21 cellular contexts compared by ENCODE assay signal in genomic region chr6:13282393-13283069, GRCh38.
"Had no signal": no experiment of that assay in that cellular context is flagged by ENCODE, and none has a peak within 500 bp of the region (broad histone marks: within the 10 kb centered on the region; RNA-seq: fewer than 3 reads in every experiment).

No MANE protein-coding gene starts in this region.

- H3K27ac ChIP-seq: gastrocnemius medialis, sigmoid colon, tibial nerve, uterus had no signal

- H3K4me3 ChIP-seq: ascending aorta, gastrocnemius medialis, lung, sigmoid colon, tibial nerve, uterus had no signal

- DNase-seq: activated CD4-positive, alpha-beta T cell treated with anti-CD3 and anti-CD28 coated beads, Interleukin-2, amount 50 U/mL, for 1 hour; activated naive CD4-positive, alpha-beta T cell treated with anti-CD3 and anti-CD28 coated beads, Interleukin-2, amount 10 ng/mL, durations not matched to agents 7 days and 5 days; cerebellar nuclear complex; effector CD4-positive, alpha-beta T cell; gastrocnemius medialis; kidney; nucleus accumbens; sigmoid colon; stimulated activated CD4-positive, alpha-beta T cell treated with anti-CD3 and anti-CD28 coated beads, Interleukin-4, amount 100 ng/mL, for 24 hours; stimulated activated naive CD8-positive, alpha-beta T cell treated with anti-CD3 and anti-CD28 coated beads, Interleukin-15, Interleukin-2, amounts not matched to agents 100 U/mL and 50 U/mL, for 24 hours; substantia nigra; T-helper 1 cell; T-helper 9 cell; uterus had no signal

- ATAC-seq: esophagus mucosa; gastrocnemius medialis; left lobe of liver; stimulated activated naive CD8-positive, alpha-beta T cell treated with anti-CD3 and anti-CD28 coated beads, Interleukin-15, Interleukin-2, amounts not matched to agents 100 U/mL and 50 U/mL, for 24 hours had no signal

- H3K9me3 ChIP-seq: ascending aorta had no signal

- FAIRE-seq: kidney had no signal

- H3K36me3 ChIP-seq: gastrocnemius medialis, sigmoid colon, uterus had no signal

- H3K4me1 ChIP-seq: ascending aorta, gastrocnemius medialis, sigmoid colon, uterus had no signal

- H3K27ac Mint-ChIP-seq: activated naive CD4-positive, alpha-beta T cell treated with anti-CD3 and anti-CD28 coated beads, Interleukin-2, amount 10 ng/mL, durations not matched to agents 7 days and 5 days; mesothelial cell of epicardium; nephron had no signal

- H3K27me3 Mint-ChIP-seq: activated naive CD4-positive, alpha-beta T cell treated with anti-CD3 and anti-CD28 coated beads, Interleukin-2, amount 10 ng/mL, durations not matched to agents 7 days and 5 days had no signal

- H3K27me3 ChIP-seq: ascending aorta, gastrocnemius medialis, sigmoid colon, tibial nerve, uterus had no signal

- H3K4me3 Mint-ChIP-seq: activated naive CD4-positive, alpha-beta T cell treated with anti-CD3 and anti-CD28 coated beads, Interleukin-2, amount 10 ng/mL, durations not matched to agents 7 days and 5 days; mesothelial cell of epicardium; nephron had no signal
